ENCODE assay signal across 12 cellular contexts in the genomic region with DNA sequence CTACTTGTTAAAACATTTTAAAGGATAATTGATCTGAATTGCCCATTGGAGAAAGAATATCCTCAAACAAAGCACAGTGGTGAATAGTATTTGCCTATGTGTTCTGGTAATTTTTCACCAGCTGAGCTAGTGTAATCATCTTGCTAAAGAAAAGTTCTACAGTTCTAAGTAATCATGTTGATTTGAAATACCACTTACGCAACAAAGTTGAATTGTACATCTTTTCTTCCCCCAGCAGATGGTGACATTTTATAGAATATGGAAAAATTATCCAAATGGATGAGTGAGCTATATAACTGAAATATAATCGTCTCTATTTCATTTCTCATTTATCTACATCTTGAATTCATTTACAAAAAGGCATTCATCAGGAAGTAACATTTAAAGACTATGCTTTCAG. TPM values are rescaled to one million over a fixed set of nuclear protein-coding genes. Genes with fewer than 3 reads are reported as not detected.
A peak's percentile ranks its signal among the peaks of the same experiment; 100 is the strongest.
DNase-seq lines count a peak whose midpoint lies in the region; ATAC-seq and TF ChIP-seq lines count a peak whose summit lies in the region.
"Had no signal": no experiment of that assay in that cellular context is flagged by ENCODE, and none has a peak within 500 bp of the region (broad histone marks: within the 10 kb centered on the region; RNA-seq: fewer than 3 reads in every experiment).

No MANE protein-coding gene starts in this region.

- H4K5ac ChIP-seq in H9 (ENCODE audit: insufficient read length, low read depth, low read length), result no peak overlapping the region

- H4K91ac ChIP-seq in H9 (ENCODE audit: insufficient read length, low read depth, low read length), result no peak overlapping the region

- H3K27me3 ChIP-seq in H9 (ENCODE audit: insufficient read depth, low read length) (no peaks in the 10 kb centered on the region), SK-N-SH (ENCODE audit: insufficient read depth) (peaks cover 12% of the 10 kb centered on the region; the same call in 1 of the 2 replicates), vagina (no peaks in the 10 kb centered on the region)
- H3K27me3 ChIP-seq: colonic mucosa, MG63 had no signal

- TF ChIP-seq RAD21 in SK-N-SH (IDR thresholded peaks at IDR 0.05; ENCODE audit: low read length), result peak; percentile 67

- H3K4me2 ChIP-seq in H9 (ENCODE audit: insufficient read depth, insufficient read length, low read length), result no peak overlapping the region
- no peak overlapping the region for H3K4me2 ChIP-seq in SK-N-SH
- H3K4me2 ChIP-seq: GM23338 had no signal

- CTCF ChIA-PET in SK-N-SH (lab: Yijun Ruan, JAX), result interaction anchor here (0.6 to 1.7 kb wide), 10 partner anchors 14 to 538 kb away, joined by 3 to 10 read pairs (median 3); no protein-coding TSS in a partner anchor

- H3K4me3 ChIP-seq in SK-N-SH (ENCODE audit: low read depth in 2 of 2, low read length in 1 of 2), result no peak overlapping the region
- no peak overlapping the region for H3K4me3 ChIP-seq in vagina
- H3K4me3 ChIP-seq: colonic mucosa, GM23338, MG63 had no signal

- no peak overlapping the region for H3K23ac ChIP-seq in H9 (ENCODE audit: insufficient read length, low read depth, low read length)

- H3K14ac ChIP-seq in H9 (ENCODE audit: insufficient read depth, low read length), result no peak overlapping the region

- H3F3A ChIP-seq in SK-N-SH (replicated peaks; ENCODE audit: insufficient read depth), result peaks cover 9% of the 10 kb centered on the region

- DNase-seq in AML-193 (lab: John Stamatoyannopoulos, UW), result peak; percentile 35 to 48
- no peak for DNase-seq in H9
- no peak for DNase-seq in SK-N-SH
- peak; percentile 53 for DNase-seq in iris pigment epithelial cell (ENCODE audit: low read depth)
- DNase-seq in vagina (ENCODE audit: extremely low spot score in 2 of 2), result no peak
- DNase-seq: activated CD4-positive, alpha-beta T cell treated with anti-CD3 and anti-CD28 coated beads, Interleukin-2, amount 50 U/mL, for 1 hour; colonic mucosa; MG63 had no signal

- H3K27ac ChIP-seq in H9 (ENCODE audit: insufficient read length, low read depth, low read length) (no peak overlapping the region), SK-N-SH (ENCODE audit: low read depth in 2 of 2, low read length in 1 of 2) (no peak overlapping the region), vagina (no peak overlapping the region)
- H3K27ac ChIP-seq: colonic mucosa had no signal

- H3K4ac ChIP-seq in H9 (ENCODE audit: low read depth, low read length), result no peak overlapping the region

- TF ChIP-seq CTCF in H9 (conservative IDR thresholded peaks at IDR 0.05) (peak; percentile 21; the same call in 1 of the 3 replicates), SK-N-SH (IDR thresholded peaks at IDR 0.05) (peak; percentile 66), vagina (IDR thresholded peaks at IDR 0.05) (no peak)

- H3K36me3 ChIP-seq in SK-N-SH (replicated peaks in 1 of 2; ENCODE audit: control insufficient read depth in 1 of 2, insufficient read depth in 2 of 2, low read length in 1 of 2) (no peaks in the 10 kb centered on the region), vagina (no peaks in the 10 kb centered on the region)
- H3K36me3 ChIP-seq: colonic mucosa, MG63 had no signal

- no peaks in the 10 kb centered on the region for H4K20me1 ChIP-seq in H9 (ENCODE audit: control insufficient read depth, insufficient read depth, insufficient read length)
- H4K20me1 ChIP-seq in SK-N-SH (ENCODE audit: insufficient read depth), result no peaks in the 10 kb centered on the region

- H2BK15ac ChIP-seq in H9 (ENCODE audit: low read depth, low read length), result no peak overlapping the region

- H3K56ac ChIP-seq in H9 (ENCODE audit: insufficient read length, low read depth, low read length), result no peak overlapping the region

- ATAC-seq in HG03097 (IDR thresholded peaks at IDR 0.05; ENCODE audit: low FRiP score, unreplicated experiment), result no peak
- ATAC-seq in HG03108 (IDR thresholded peaks at IDR 0.05; ENCODE audit: unreplicated experiment), result no peak
- ATAC-seq in GM19455 (IDR thresholded peaks at IDR 0.05; ENCODE audit: unreplicated experiment), result no peak
- ATAC-seq: GM23338 had no signal

- no peak overlapping the region for H2BK12ac ChIP-seq in H9 (ENCODE audit: insufficient read length, low read depth, low read length)

- H3K18ac ChIP-seq in H9 (ENCODE audit: insufficient read length, low read depth, low read length), result no peak overlapping the region

- H3K9me3 Mint-ChIP-seq in H9, result peaks cover 63 to 66% of the 10 kb centered on the region in 2 experiments

- no peak overlapping the region for H2BK120ac ChIP-seq in H9 (ENCODE audit: low read depth, low read length, poor library complexity, severe bottlenecking)

- H3K23me2 ChIP-seq in H9 (ENCODE audit: insufficient read length, low read depth, low read length, poor library complexity, severe bottlenecking), result no peaks in the 10 kb centered on the region

- H2AK5ac ChIP-seq in H9 (ENCODE audit: insufficient read length, low read length), result no peak overlapping the region

- H2BK5ac ChIP-seq in H9 (ENCODE audit: insufficient read length, low read length), result no peak overlapping the region

- H3T11ph ChIP-seq in H9 (ENCODE audit: low read length), result no peak overlapping the region

- H3K4me3 Mint-ChIP-seq in H9, result no peak overlapping the region
- H3K4me3 Mint-ChIP-seq: GM23338 had no signal

- H3K9ac ChIP-seq in H9 (ENCODE audit: extremely low read depth, insufficient read length, low read length) (no peak overlapping the region), SK-N-SH (no peak overlapping the region)

- 0 out of 7 replicates have a peak overlapping the region, but pooled peaks of 1 of the 3 experiments have one; percentile 50 for H3K27ac Mint-ChIP-seq in H9
- H3K27ac Mint-ChIP-seq: GM23338 had no signal

- peaks cover 8 to 15% of the 10 kb centered on the region in 2 experiments for H3K4me1 Mint-ChIP-seq in H9

- H3K9me3 ChIP-seq in H9 (ENCODE audit: control insufficient read depth, low read depth, low read length), result peaks cover 5% of the 10 kb centered on the region
- no peaks in the 10 kb centered on the region for H3K9me3 ChIP-seq in SK-N-SH
- no peaks in the 10 kb centered on the region for H3K9me3 ChIP-seq in vagina
- H3K9me3 ChIP-seq: colonic mucosa, MG63 had no signal

- no peaks in the 10 kb centered on the region for H3K9me2 ChIP-seq in SK-N-SH

- H3K79me2 ChIP-seq in H9 (ENCODE audit: insufficient read depth, low read length) (no peaks in the 10 kb centered on the region), SK-N-SH (ENCODE audit: insufficient read depth) (peaks cover 7% of the 10 kb centered on the region; the same call in 1 of the 2 replicates)

- intact Hi-C loops in vagina (cut with DNase I), result no loop called here

- no peak overlapping the region for H4K8ac ChIP-seq in H9 (replicated peaks; ENCODE audit: insufficient read length, low read depth, low read length)

- no peak for TF ChIP-seq EP300 in SK-N-SH (IDR thresholded peaks at IDR 0.05; ENCODE audit: borderline replicate concordance in 1 of 2, low read depth in 1 of 2, low read length in 1 of 2)

- H2BK20ac ChIP-seq in H9 (ENCODE audit: low read depth, low read length, poor library complexity, severe bottlenecking), result no peak overlapping the region

- peaks cover 21 to 27% (median 25%) of the 10 kb centered on the region in 3 experiments for H3K36me3 Mint-ChIP-seq in H9 (ENCODE audit: insufficient read depth in 1 of 3, low read depth in 3 of 3)

- H3K27me3 Mint-ChIP-seq in H9 (ENCODE audit: low read depth), result no peaks in the 10 kb centered on the region

- H3K79me1 ChIP-seq in H9 (ENCODE audit: insufficient read depth, low read depth, low read length, poor library complexity, severe bottlenecking), result no peaks in the 10 kb centered on the region

- no peak for TF ChIP-seq POLR2A in vagina (IDR thresholded peaks at IDR 0.05)

- no CpG with 5 or more reads among the region's 2 CpGs for WGBS in H9 (ENCODE audit: extremely low coverage, insufficient read length, low lambda C conversion rate)
- WGBS in SK-N-SH (ENCODE audit: low lambda C conversion rate), result 41% methylated on average over 2 of the region's 2 CpGs

- POLR2A ChIA-PET in SK-N-SH (lab: Yijun Ruan, JAX), result no interaction called here

- H3K4me1 ChIP-seq in H9 (ENCODE audit: insufficient read depth, low read length) (no peaks in the 10 kb centered on the region), SK-N-SH (ENCODE audit: control insufficient read depth in 1 of 2, insufficient read depth in 2 of 2, low read depth in 1 of 2, low read length in 1 of 2) (no peaks in the 10 kb centered on the region), vagina (no peaks in the 10 kb centered on the region)
- H3K4me1 ChIP-seq: colonic mucosa had no signal

- no peak overlapping the region for H2AFZ ChIP-seq in H9 (ENCODE audit: low read length)
- no peak overlapping the region for H2AFZ ChIP-seq in SK-N-SH (ENCODE audit: low read depth)
- H2AFZ ChIP-seq: GM23338 had no signal

TF ChIP-seq in SK-N-SH, 30 proteins besides CTCF, POLR2A, EP300 and RAD21:
- TF ChIP-seq RFX5 (IDR thresholded peaks at IDR 0.05; ENCODE audit: low read length), result no peak
- no peak for TF ChIP-seq FOXM1 (IDR thresholded peaks at IDR 0.05; ENCODE audit: low read depth)
- TF ChIP-seq SMC3 (IDR thresholded peaks at IDR 0.05; ENCODE audit: low read depth, low read length), result peak; percentile 49
- TF ChIP-seq NFIC (IDR thresholded peaks at IDR 0.05; ENCODE audit: borderline replicate concordance), result no peak

RNA-seq across cellular contexts. Expression of a gene that starts 9.7 kb away (rescaled TPM):
- total RNA-seq in H9 (2021) (7.9 and 10.1 TPM in 2 replicates), vagina (5.2 TPM)
- 2.3 and 4.3 TPM in 2 replicates for polyA plus RNA-seq in SK-N-SH (2012; rRNA removed)
- 2.2 and 2.4 TPM in 2 replicates for polyA plus RNA-seq in SK-N-SH (2012; cell fraction: cytosol; rRNA removed)
- polyA plus RNA-seq in SK-N-SH (2012; cell fraction: nucleus; rRNA removed), result 6.9 and 10.7 TPM in 2 replicates

RNA-seq across cellular contexts. Expression of a gene that starts 18.6 kb away (rescaled TPM):
- total RNA-seq in H9 (2021), result 17.1 and 18.7 TPM in 2 replicates
- polyA plus RNA-seq in SK-N-SH (2012; rRNA removed), result 6.2 and 6.5 TPM in 2 replicates
- 4.1 and 6.3 TPM in 2 replicates for polyA plus RNA-seq in SK-N-SH (2012; cell fraction: cytosol; rRNA removed)
- polyA plus RNA-seq in SK-N-SH (2012; cell fraction: nucleus; rRNA removed), result 5.3 and 5.9 TPM in 2 replicates
- 20.6 TPM for total RNA-seq in vagina

Comparison
In these comparisons a context has a peak if more than half of its experiments do, and no peak if none do; other contexts are left out.
1. DNase-seq: peak in AML-193 (2 of 2) and iris pigment epithelial cell (single experiment); none in H9 (single experiment), SK-N-SH (single experiment) and vagina (0 of 2).
2. CTCF ChIP-seq: peak in H9 (single experiment) and SK-N-SH (single experiment); none in vagina (0 of 3).